In genomic region chr4:151672996-151673395, GRCh38 we compare ENCODE assay signal across 24 cellular contexts.
DNase-seq lines count a peak whose midpoint lies in the region; ATAC-seq, FAIRE-seq and TF ChIP-seq lines count a peak whose summit lies in the region.
"Had no signal": no experiment of that assay in that cellular context is flagged by ENCODE, and none has a peak within 500 bp of the region (broad histone marks: within the 10 kb centered on the region; RNA-seq: fewer than 3 reads in every experiment).

No MANE protein-coding gene starts in this region.

- H2AFZ ChIP-seq in H1 (ENCODE audit: low read length) (no peak overlapping the region), mesenchymal stem cell (ENCODE audit: low read depth, low read length) (no peak overlapping the region)
- H2AFZ ChIP-seq: GM23338 had no signal

- WGBS in H1 (ENCODE audit: extremely low coverage in 1 of 2, insufficient coverage in 1 of 2, insufficient read length in 1 of 2, insufficient replicate concordance in 2 of 2, low coverage in 1 of 2, low lambda C conversion rate in 2 of 2, missing lambda C conversion rate in 1 of 2), 2 experiments = 94% methylated on average over 14 of the region's 14 CpGs; no CpG with 5 or more reads in 1 of the 2 experiments
- 98% methylated on average over 14 of the region's 14 CpGs for WGBS in mesenchymal stem cell
- WGBS in body of pancreas, 2 donors = 84 to 91% methylated on average over 13 to 14 of the region's 14 CpGs

- no peak overlapping the region for H3K4me3 ChIP-seq in H1 (ENCODE audit: extremely low read depth in 1 of 4, insufficient read depth in 2 of 4, low read depth in 3 of 4, low read length in 4 of 4)
- H3K4me3 ChIP-seq in mesenchymal stem cell (ENCODE audit: insufficient read depth in 1 of 2, low read depth in 1 of 2, low read length in 2 of 2) = no peak overlapping the region
- H3K4me3 ChIP-seq in body of pancreas = no peak overlapping the region
- H3K4me3 ChIP-seq in foreskin fibroblast (ENCODE audit: low read depth in 1 of 2, low read length in 2 of 2) = no peak overlapping the region
- H3K4me3 ChIP-seq: GM23338 had no signal

- H3K14ac ChIP-seq in H1 (ENCODE audit: insufficient read length) (no peak overlapping the region), mesenchymal stem cell (ENCODE audit: low read length in 2 of 2) (no peak overlapping the region)

- no peak for TF ChIP-seq EP300 in H1 (IDR thresholded peaks at IDR 0.05; ENCODE audit: borderline replicate concordance in 1 of 2, low read depth in 2 of 2, low read length in 2 of 2)

- H3K18ac ChIP-seq in H1 (ENCODE audit: extremely low read depth, low read length) = peak overlapping the region; percentile 7; the same call in 1 of the 2 replicates
- no peak overlapping the region for H3K18ac ChIP-seq in mesenchymal stem cell (ENCODE audit: low read depth in 1 of 2, low read length in 2 of 2)

- POLR2A ChIA-PET in H1 (lab: Charles Lee; ENCODE audit: partially characterized antibody) = interaction anchor here (1.1 kb wide), 1 partner anchor 556 kb away, joined by 4 read pairs; no protein-coding TSS in a partner anchor

- CTCF ChIA-PET in H1 (lab: Charles Lee; ENCODE audit: partially characterized antibody) = interaction anchor here (1.1 kb wide), 1 partner anchor 37 kb away, joined by 3 read pairs; no protein-coding TSS in a partner anchor

- H3K23ac ChIP-seq in H1 (ENCODE audit: insufficient read length) = no peak overlapping the region
- H3K23ac ChIP-seq in mesenchymal stem cell (ENCODE audit: low read length in 2 of 2) = no peak overlapping the region

- H3K4me3 Mint-ChIP-seq in natural killer cell treated with Interleukin-12 subunit alpha and Interleukin-12 subunit beta and Interleukin-15 and Interleukin-18, amount 100 ng/mL, for 72 hours = no peak overlapping the region
- H3K4me3 Mint-ChIP-seq in natural killer cell = no peak overlapping the region
- H3K4me3 Mint-ChIP-seq: CD4-positive, CD25-positive, alpha-beta regulatory T cell; CD8-positive, alpha-beta memory T cell; GM23338; HFFc6 had no signal

- H3K23me2 ChIP-seq in H1 (ENCODE audit: low read depth, low read length) = no peaks in the 10 kb centered on the region

- H3K79me1 ChIP-seq in H1 (ENCODE audit: low read depth, low read length) (no peaks in the 10 kb centered on the region), mesenchymal stem cell (replicated peaks; ENCODE audit: low read length, poor library complexity, severe bottlenecking) (no peaks in the 10 kb centered on the region)

- H3K9me3 Mint-ChIP-seq in natural killer cell treated with Interleukin-12 subunit alpha and Interleukin-12 subunit beta and Interleukin-15 and Interleukin-18, amount 100 ng/mL, for 72 hours = no peaks in the 10 kb centered on the region
- no peaks in the 10 kb centered on the region for H3K9me3 Mint-ChIP-seq in natural killer cell
- H3K9me3 Mint-ChIP-seq: CD4-positive, CD25-positive, alpha-beta regulatory T cell; CD8-positive, alpha-beta memory T cell; GM23338; HFFc6 had no signal

- TF ChIP-seq RAD21 in H1 (IDR thresholded peaks at IDR 0.05 in 1 of 2, conservative IDR thresholded peaks at IDR 0.05 in 1 of 2; ENCODE audit: low read depth in 2 of 2, low read length in 2 of 2) = no peak

- H3K9ac ChIP-seq in H1 (replicated peaks in 1 of 4; ENCODE audit: extremely low read depth in 1 of 4, low read depth in 3 of 4, low read length in 3 of 4) (no peak overlapping the region), mesenchymal stem cell (ENCODE audit: low read length) (no peak overlapping the region)

- H4K8ac ChIP-seq in H1 (ENCODE audit: extremely low read depth, insufficient read depth, low read length) (peak overlapping the region; percentile 65; the same call in 1 of the 2 replicates), mesenchymal stem cell (ENCODE audit: low read length) (no peak overlapping the region)

- H2BK120ac ChIP-seq in H1 (replicated peaks; ENCODE audit: low read depth, low read length) = no peak overlapping the region
- no peak overlapping the region for H2BK120ac ChIP-seq in mesenchymal stem cell (ENCODE audit: low read depth, low read length)

- H3K4me1 ChIP-seq in H1 (replicated peaks in 1 of 4; ENCODE audit: control insufficient read depth in 3 of 4, insufficient read depth in 4 of 4, low read length in 3 of 4) (peaks cover 1 to 7% (median 3%) of the 10 kb centered on the region in 4 experiments; a peak in 5 of 7 replicates), mesenchymal stem cell (ENCODE audit: control insufficient read depth, insufficient read depth, low read depth, low read length) (peaks cover 17% of the 10 kb centered on the region), body of pancreas (peaks cover 15% of the 10 kb centered on the region)

- H3K4me2 ChIP-seq in H1 (ENCODE audit: insufficient read depth in 1 of 2, low read depth in 2 of 2, low read length in 2 of 2) (no peak overlapping the region), mesenchymal stem cell (ENCODE audit: low read length, poor library complexity, severe bottlenecking) (no peak overlapping the region)
- H3K4me2 ChIP-seq: GM23338 had no signal

- TF ChIP-seq CTCF in natural killer cell (IDR thresholded peaks at IDR 0.05) = no peak
- no peak for TF ChIP-seq CTCF in H1 (IDR thresholded peaks at IDR 0.05; ENCODE audit: control extremely low read depth in 1 of 3, insufficient read depth in 1 of 3, low read depth in 1 of 3, low read length in 3 of 3)
- TF ChIP-seq CTCF in body of pancreas (IDR thresholded peaks at IDR 0.05) = no peak
- no peak for TF ChIP-seq CTCF in foreskin fibroblast (IDR thresholded peaks at IDR 0.05; ENCODE audit: low read depth, low read length)

- H3K27ac ChIP-seq in H1 (ENCODE audit: low read depth, low read length) (no peak overlapping the region), mesenchymal stem cell (ENCODE audit: low read length, poor library complexity, severe bottlenecking) (no peak overlapping the region), body of pancreas (no peak overlapping the region)
- H3K27ac ChIP-seq: HL-60 had no signal

- H3K56ac ChIP-seq in H1 (replicated peaks; ENCODE audit: insufficient read length, low read depth, low read length) = no peak overlapping the region

- H4K20me1 ChIP-seq in H1 (replicated peaks in 1 of 2; ENCODE audit: control insufficient read depth in 1 of 2, insufficient read depth in 2 of 2, low read length in 2 of 2) = no peaks in the 10 kb centered on the region

- H3K4ac ChIP-seq in H1 (replicated peaks; ENCODE audit: insufficient read length, low read depth, low read length) (no peak overlapping the region), mesenchymal stem cell (ENCODE audit: low read depth in 1 of 2, low read length in 2 of 2) (peak overlapping the region in 1 of 2 experiments; percentile 75)

- H4K5ac ChIP-seq in H1 (ENCODE audit: insufficient read length, low read depth, low read length) = no peak overlapping the region

- no peak overlapping the region for H2AK5ac ChIP-seq in H1 (ENCODE audit: low read depth, low read length)
- no peak overlapping the region for H2AK5ac ChIP-seq in mesenchymal stem cell (ENCODE audit: low read length, severe bottlenecking)

- H3K4me1 Mint-ChIP-seq in natural killer cell treated with Interleukin-12 subunit alpha and Interleukin-12 subunit beta and Interleukin-15 and Interleukin-18, amount 100 ng/mL, for 72 hours (ENCODE audit: low read depth in 2 of 2) = no peaks in the 10 kb centered on the region
- H3K4me1 Mint-ChIP-seq in natural killer cell = no peaks in the 10 kb centered on the region
- H3K4me1 Mint-ChIP-seq: CD4-positive, CD25-positive, alpha-beta regulatory T cell; CD8-positive, alpha-beta memory T cell had no signal

- no peak overlapping the region for H2BK20ac ChIP-seq in H1 (ENCODE audit: low read length)

- no peak overlapping the region for H3K27ac Mint-ChIP-seq in natural killer cell treated with Interleukin-12 subunit alpha and Interleukin-12 subunit beta and Interleukin-15 and Interleukin-18, amount 100 ng/mL, for 72 hours
- H3K27ac Mint-ChIP-seq in natural killer cell = no peak overlapping the region
- H3K27ac Mint-ChIP-seq: CD4-positive, CD25-positive, alpha-beta regulatory T cell; HFFc6 had no signal

- H3K9me3 ChIP-seq in H1 (ENCODE audit: insufficient read depth in 2 of 2, low read depth in 1 of 2, low read length in 1 of 2) (no peaks in the 10 kb centered on the region), mesenchymal stem cell (ENCODE audit: control insufficient read depth, low read length) (no peaks in the 10 kb centered on the region), body of pancreas (no peaks in the 10 kb centered on the region)
- H3K9me3 ChIP-seq: BE2C had no signal

- DNase-seq in natural killer cell treated with Interleukin-12 subunit alpha and Interleukin-12 subunit beta and Interleukin-15 and Interleukin-18, amount 100 ng/mL, for 72 hours (ENCODE audit: low spot score) = no peak
- DNase-seq in natural killer cell = no peak
- DNase-seq in H1 (ENCODE audit: low read depth in 1 of 2, low spot score in 2 of 2) = no peak
- no peak for DNase-seq in mesenchymal stem cell
- DNase-seq in body of pancreas = no peak
- DNase-seq in foreskin fibroblast = no peak
- DNase-seq: ACHN; BE2C; CD4-positive, CD25-positive, alpha-beta regulatory T cell; CD8-positive, alpha-beta memory T cell; COR-L47; DMS 273 treated with DMSO at 0.1 percent for 48 hours; DMS53; DND-41; EL; H7; HFFc6 had no signal

- H2BK15ac ChIP-seq in H1 (ENCODE audit: low read length) (no peak overlapping the region), mesenchymal stem cell (ENCODE audit: low read depth, poor library complexity, severe bottlenecking) (peak overlapping the region; percentile 19)

- H4K91ac ChIP-seq in H1 (replicated peaks; ENCODE audit: insufficient read length, low read length) = no peak overlapping the region
- H4K91ac ChIP-seq in mesenchymal stem cell (ENCODE audit: low read length) = no peak overlapping the region

- H2BK5ac ChIP-seq in H1 (ENCODE audit: low read depth, low read length) (no peak overlapping the region), mesenchymal stem cell (ENCODE audit: low read depth, low read length, poor library complexity, severe bottlenecking) (no peak overlapping the region)

- H3K79me2 ChIP-seq in H1 (ENCODE audit: control insufficient read depth in 1 of 2, insufficient read depth in 2 of 2, low read length in 2 of 2) = no peaks in the 10 kb centered on the region

- H3K36me3 Mint-ChIP-seq in natural killer cell treated with Interleukin-12 subunit alpha and Interleukin-12 subunit beta and Interleukin-15 and Interleukin-18, amount 100 ng/mL, for 72 hours = no peaks in the 10 kb centered on the region
- no peaks in the 10 kb centered on the region for H3K36me3 Mint-ChIP-seq in natural killer cell

- no peak for FAIRE-seq in H1 (lab: Jason Lieb, UNC)
- FAIRE-seq: A204.1, G401.6, GM12891 had no signal

- peak; percentile 3 to 21 for ATAC-seq in natural killer cell treated with Interleukin-12 subunit alpha and Interleukin-12 subunit beta and Interleukin-15 and Interleukin-18, amount 100 ng/mL, for 72 hours
- ATAC-seq in natural killer cell (no peak), body of pancreas (no peak), GM18909 (IDR thresholded peaks at IDR 0.05; ENCODE audit: poor library complexity, unreplicated experiment) (no peak)
- ATAC-seq: GM23338, HCT116 had no signal

- H3K36me3 ChIP-seq in H1 (ENCODE audit: control insufficient read depth in 2 of 4, insufficient read depth in 4 of 4, low read length in 3 of 4) (no peaks in the 10 kb centered on the region), mesenchymal stem cell (ENCODE audit: control insufficient read depth in 1 of 2, insufficient read depth in 2 of 2, low read depth in 1 of 2, low read length in 2 of 2) (peaks cover 0 to 10% of the 10 kb centered on the region in 2 experiments), body of pancreas (replicated peaks in 1 of 2; ENCODE audit: insufficient read depth in 1 of 2, low read depth in 2 of 2) (no peaks in the 10 kb centered on the region)
- H3K36me3 ChIP-seq: BE2C had no signal

- intact Hi-C loops in natural killer cell (cut with micrococcal nuclease) (no loop called here), body of pancreas (cut with DNase I) (no loop called here)

- TF ChIP-seq POLR2A in H1 (IDR thresholded peaks at IDR 0.05; ENCODE audit: control extremely low read depth in 1 of 2, low read depth in 2 of 2, low read length in 2 of 2) (no peak), body of pancreas (IDR thresholded peaks at IDR 0.05) (no peak)

- no peak overlapping the region for H2BK12ac ChIP-seq in H1 (ENCODE audit: low read depth, low read length)
- H2BK12ac ChIP-seq in mesenchymal stem cell (ENCODE audit: low read length in 2 of 2) = peak overlapping the region in 1 of 2 experiments; percentile 51

- no peaks in the 10 kb centered on the region for H3K27me3 Mint-ChIP-seq in natural killer cell treated with Interleukin-12 subunit alpha and Interleukin-12 subunit beta and Interleukin-15 and Interleukin-18, amount 100 ng/mL, for 72 hours
- H3K27me3 Mint-ChIP-seq in natural killer cell (ENCODE audit: low read depth in 2 of 2) = no peaks in the 10 kb centered on the region
- H3K27me3 Mint-ChIP-seq: CD4-positive, CD25-positive, alpha-beta regulatory T cell; CD8-positive, alpha-beta memory T cell had no signal

- H3K27me3 ChIP-seq in H1 (replicated peaks in 1 of 4; ENCODE audit: control insufficient read depth in 3 of 4, extremely low read depth in 1 of 4, insufficient read depth in 3 of 4, low read length in 3 of 4) (no peaks in the 10 kb centered on the region), mesenchymal stem cell (ENCODE audit: control insufficient read depth in 1 of 2, insufficient read depth in 1 of 2, low read length in 2 of 2) (no peaks in the 10 kb centered on the region), body of pancreas (no peaks in the 10 kb centered on the region)
- H3K27me3 ChIP-seq: BE2C had no signal

Comparison
In these comparisons a context has a peak if more than half of its experiments do, and no peak if none do; other contexts are left out.
1. ATAC-seq: peak in natural killer cell treated with Interleukin-12 subunit alpha and Interleukin-12 subunit beta and Interleukin-15 and Interleukin-18, amount 100 ng/mL, for 72 hours (2 of 2); none in natural killer cell (0 of 3), body of pancreas (single experiment) and GM18909 (single experiment).